Comparison of ENCODE assay signal across 1 cellular context in the genomic region with DNA sequence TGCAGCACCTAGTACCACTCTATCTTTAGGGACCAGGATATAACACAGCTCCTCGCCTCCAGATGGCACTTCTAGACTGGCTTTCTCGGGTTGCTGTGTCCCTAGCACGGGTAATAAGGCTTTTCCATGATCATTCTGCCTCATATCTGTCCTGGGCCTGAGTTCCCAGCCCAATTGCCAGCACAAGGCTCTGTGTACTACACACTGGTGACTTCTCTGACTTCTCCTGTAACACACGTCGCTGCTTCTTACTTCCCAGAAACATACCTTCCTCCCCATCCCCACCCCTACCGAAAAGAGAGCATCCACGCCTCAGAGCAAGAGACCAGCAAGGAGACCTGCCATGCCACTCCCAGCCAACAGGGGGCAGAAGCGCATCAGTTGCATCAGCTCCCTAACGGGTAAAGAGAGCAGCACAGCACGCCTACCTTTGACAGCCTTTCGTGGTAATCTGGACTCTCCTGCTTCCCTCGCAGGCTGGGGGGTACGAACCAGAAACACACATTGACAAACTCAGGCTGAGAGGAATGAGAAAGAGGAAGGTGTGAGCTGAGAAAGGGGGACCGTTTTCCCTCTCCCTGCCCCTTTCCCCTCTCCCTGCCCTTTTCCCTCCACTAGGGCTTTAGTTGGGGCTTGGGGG.
TF ChIP-seq lines count a peak whose summit lies in the region.

No MANE protein-coding gene starts in this region.

TF ChIP-seq in K562, 482 proteins besides CTCF, POLR2A, EP300 and RAD21 (continued from another document):
- TF ChIP-seq, protein P1, sequence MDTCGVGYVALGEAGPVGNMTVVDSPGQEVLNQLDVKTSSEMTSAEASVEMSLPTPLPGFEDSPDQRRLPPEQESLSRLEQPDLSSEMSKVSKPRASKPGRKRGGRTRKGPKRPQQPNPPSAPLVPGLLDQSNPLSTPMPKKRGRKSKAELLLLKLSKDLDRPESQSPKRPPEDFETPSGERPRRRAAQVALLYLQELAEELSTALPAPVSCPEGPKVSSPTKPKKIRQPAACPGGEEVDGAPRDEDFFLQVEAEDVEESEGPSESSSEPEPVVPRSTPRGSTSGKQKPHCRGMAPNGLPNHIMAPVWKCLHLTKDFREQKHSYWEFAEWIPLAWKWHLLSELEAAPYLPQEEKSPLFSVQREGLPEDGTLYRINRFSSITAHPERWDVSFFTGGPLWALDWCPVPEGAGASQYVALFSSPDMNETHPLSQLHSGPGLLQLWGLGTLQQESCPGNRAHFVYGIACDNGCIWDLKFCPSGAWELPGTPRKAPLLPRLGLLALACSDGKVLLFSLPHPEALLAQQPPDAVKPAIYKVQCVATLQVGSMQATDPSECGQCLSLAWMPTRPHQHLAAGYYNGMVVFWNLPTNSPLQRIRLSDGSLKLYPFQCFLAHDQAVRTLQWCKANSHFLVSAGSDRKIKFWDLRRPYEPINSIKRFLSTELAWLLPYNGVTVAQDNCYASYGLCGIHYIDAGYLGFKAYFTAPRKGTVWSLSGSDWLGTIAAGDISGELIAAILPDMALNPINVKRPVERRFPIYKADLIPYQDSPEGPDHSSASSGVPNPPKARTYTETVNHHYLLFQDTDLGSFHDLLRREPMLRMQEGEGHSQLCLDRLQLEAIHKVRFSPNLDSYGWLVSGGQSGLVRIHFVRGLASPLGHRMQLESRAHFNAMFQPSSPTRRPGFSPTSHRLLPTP (IDR thresholded peaks at IDR 0.05; ENCODE audit: borderline replicate concordance, extremely low read depth, insufficient read length): no peak
- TF ChIP-seq BMI1 (IDR thresholded peaks at IDR 0.05; ENCODE audit: low read length): no peak; the same call in 1 of the 2 replicates
- TF ChIP-seq, protein P2, sequence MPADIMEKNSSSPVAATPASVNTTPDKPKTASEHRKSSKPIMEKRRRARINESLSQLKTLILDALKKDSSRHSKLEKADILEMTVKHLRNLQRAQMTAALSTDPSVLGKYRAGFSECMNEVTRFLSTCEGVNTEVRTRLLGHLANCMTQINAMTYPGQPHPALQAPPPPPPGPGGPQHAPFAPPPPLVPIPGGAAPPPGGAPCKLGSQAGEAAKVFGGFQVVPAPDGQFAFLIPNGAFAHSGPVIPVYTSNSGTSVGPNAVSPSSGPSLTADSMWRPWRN (IDR thresholded peaks at IDR 0.05; ENCODE audit: low read depth): no peak
- TF ChIP-seq NR2C1 (IDR thresholded peaks at IDR 0.05): no peak
- TF ChIP-seq NR2C1 (tag; IDR thresholded peaks at IDR 0.05): no peak
- no peak for TF ChIP-seq FUS (optimal IDR thresholded peaks at IDR 0.05; ENCODE audit: low read depth, low read length)
- peak in 1 of 2 experiments; percentile 78; a peak in 2 of 3 replicates for TF ChIP-seq CBX3 (IDR thresholded peaks at IDR 0.05; ENCODE audit: borderline replicate concordance in 1 of 2, low read length in 2 of 2)
- TF ChIP-seq HNRNPLL (IDR thresholded peaks at IDR 0.05; ENCODE audit: low read depth, low read length, poor library complexity, severe bottlenecking): no peak
- TF ChIP-seq POLR2AphosphoS2 (IDR thresholded peaks at IDR 0.05; ENCODE audit: low read length): no peak
- TF ChIP-seq, protein P3, sequence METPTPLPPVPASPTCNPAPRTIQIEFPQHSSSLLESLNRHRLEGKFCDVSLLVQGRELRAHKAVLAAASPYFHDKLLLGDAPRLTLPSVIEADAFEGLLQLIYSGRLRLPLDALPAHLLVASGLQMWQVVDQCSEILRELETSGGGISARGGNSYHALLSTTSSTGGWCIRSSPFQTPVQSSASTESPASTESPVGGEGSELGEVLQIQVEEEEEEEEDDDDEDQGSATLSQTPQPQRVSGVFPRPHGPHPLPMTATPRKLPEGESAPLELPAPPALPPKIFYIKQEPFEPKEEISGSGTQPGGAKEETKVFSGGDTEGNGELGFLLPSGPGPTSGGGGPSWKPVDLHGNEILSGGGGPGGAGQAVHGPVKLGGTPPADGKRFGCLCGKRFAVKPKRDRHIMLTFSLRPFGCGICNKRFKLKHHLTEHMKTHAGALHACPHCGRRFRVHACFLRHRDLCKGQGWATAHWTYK (CRISPR knock-in tag; IDR thresholded peaks at IDR 0.05): no peak
- TF ChIP-seq ZNF830 (CRISPR knock-in tag; IDR thresholded peaks at IDR 0.05): no peak
- TF ChIP-seq, protein P4, sequence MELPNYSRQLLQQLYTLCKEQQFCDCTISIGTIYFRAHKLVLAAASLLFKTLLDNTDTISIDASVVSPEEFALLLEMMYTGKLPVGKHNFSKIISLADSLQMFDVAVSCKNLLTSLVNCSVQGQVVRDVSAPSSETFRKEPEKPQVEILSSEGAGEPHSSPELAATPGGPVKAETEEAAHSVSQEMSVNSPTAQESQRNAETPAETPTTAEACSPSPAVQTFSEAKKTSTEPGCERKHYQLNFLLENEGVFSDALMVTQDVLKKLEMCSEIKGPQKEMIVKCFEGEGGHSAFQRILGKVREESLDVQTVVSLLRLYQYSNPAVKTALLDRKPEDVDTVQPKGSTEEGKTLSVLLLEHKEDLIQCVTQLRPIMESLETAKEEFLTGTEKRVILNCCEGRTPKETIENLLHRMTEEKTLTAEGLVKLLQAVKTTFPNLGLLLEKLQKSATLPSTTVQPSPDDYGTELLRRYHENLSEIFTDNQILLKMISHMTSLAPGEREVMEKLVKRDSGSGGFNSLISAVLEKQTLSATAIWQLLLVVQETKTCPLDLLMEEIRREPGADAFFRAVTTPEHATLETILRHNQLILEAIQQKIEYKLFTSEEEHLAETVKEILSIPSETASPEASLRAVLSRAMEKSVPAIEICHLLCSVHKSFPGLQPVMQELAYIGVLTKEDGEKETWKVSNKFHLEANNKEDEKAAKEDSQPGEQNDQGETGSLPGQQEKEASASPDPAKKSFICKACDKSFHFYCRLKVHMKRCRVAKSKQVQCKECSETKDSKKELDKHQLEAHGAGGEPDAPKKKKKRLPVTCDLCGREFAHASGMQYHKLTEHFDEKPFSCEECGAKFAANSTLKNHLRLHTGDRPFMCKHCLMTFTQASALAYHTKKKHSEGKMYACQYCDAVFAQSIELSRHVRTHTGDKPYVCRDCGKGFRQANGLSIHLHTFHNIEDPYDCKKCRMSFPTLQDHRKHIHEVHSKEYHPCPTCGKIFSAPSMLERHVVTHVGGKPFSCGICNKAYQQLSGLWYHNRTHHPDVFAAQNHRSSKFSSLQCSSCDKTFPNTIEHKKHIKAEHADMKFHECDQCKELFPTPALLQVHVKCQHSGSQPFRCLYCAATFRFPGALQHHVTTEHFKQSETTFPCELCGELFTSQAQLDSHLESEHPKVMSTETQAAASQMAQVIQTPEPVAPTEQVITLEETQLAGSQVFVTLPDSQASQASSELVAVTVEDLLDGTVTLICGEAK (IDR thresholded peaks at IDR 0.05): 0 out of 2 replicates have a peak, but pooled peaks have one; percentile 36
- TF ChIP-seq, protein P4 (CRISPR knock-in tag; IDR thresholded peaks at IDR 0.05): no peak
- TF ChIP-seq ETV6 (IDR thresholded peaks at IDR 0.05; ENCODE audit: borderline replicate concordance in 1 of 2, low read depth in 2 of 2, low read length in 1 of 2): 0 out of 4 replicates have a peak, but pooled peaks of 1 of the 2 experiments have one; percentile 24
- no peak for TF ChIP-seq ETV6 (CRISPR knock-in tag; IDR thresholded peaks at IDR 0.05; ENCODE audit: borderline replicate concordance)
- TF ChIP-seq SUPT5H (IDR thresholded peaks at IDR 0.05): no peak
